Comparison of ENCODE assay signal across 1 cellular context in genomic region chr1:110477445-110477957, GRCh38.
TF ChIP-seq lines count a peak whose summit lies in the region.

No MANE protein-coding gene starts in this region.

TF ChIP-seq in A549, 52 proteins besides CTCF, POLR2A, EP300 and RAD21 (continued from another document):
- TF ChIP-seq HMGXB4 (CRISPR knock-in tag; IDR thresholded peaks at IDR 0.05; ENCODE audit: borderline replicate concordance) (no peak), NFE2L2 (conservative IDR thresholded peaks at IDR 0.05; ENCODE audit: low read length) (no peak), FOSL2 (IDR thresholded peaks at IDR 0.05) (no peak), FOSL2 (CRISPR knock-in tag; IDR thresholded peaks at IDR 0.05) (no peak), FOSB (CRISPR knock-in tag; IDR thresholded peaks at IDR 0.05) (no peak), USF2 (IDR thresholded peaks at IDR 0.05) (no peak)
